ENCODE assay signal across 8 cellular contexts in the genomic region with DNA sequence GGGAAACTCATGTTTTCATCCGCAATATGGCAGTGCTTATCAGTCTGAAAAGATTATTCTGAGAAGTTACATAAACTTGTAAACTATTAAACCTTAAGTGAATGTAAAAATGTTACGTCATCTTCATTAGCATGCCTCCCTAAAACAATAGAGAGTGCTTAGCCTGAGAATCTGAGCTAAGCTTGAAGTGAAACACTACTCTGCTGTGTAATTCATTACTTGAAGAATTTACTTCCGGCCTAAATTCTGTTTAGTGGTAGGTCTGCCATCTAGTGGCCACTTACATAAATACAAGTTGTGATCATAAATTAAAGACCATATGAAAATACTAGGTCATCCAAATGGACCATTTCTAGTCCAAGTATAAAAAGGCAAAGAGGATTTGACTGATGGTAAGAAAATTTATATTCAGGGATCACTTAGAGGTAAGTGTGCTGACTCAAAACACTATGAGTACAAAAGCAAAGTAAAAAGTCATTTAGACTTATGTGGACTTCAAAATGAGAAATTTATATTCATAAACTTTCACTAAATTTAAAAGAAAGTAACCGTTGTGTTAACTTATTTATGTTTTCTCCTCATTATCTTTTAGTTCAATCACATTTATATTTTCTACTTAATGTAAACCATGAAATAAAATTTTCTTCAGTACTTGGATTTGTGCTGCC.
DNase-seq lines count a peak whose midpoint lies in the region; ATAC-seq, FAIRE-seq and TF ChIP-seq lines count a peak whose summit lies in the region.

No MANE protein-coding gene starts in this region.

- ATAC-seq in DND-41 (ENCODE audit: insufficient read depth, low read depth) (peak; percentile 76), HG03135 (IDR thresholded peaks at IDR 0.05; ENCODE audit: unreplicated experiment) (peak; percentile 92), GM12878 (peak; percentile 89)

- WGBS in GM12878 (ENCODE audit: insufficient coverage, insufficient replicate concordance, low lambda C conversion rate, missing lambda C conversion rate), result 27% methylated on average over 4 of the region's 4 CpGs
- 45 to 49% (median 47%) methylated on average over 4 of the region's 4 CpGs for WGBS in spleen, 5 donors

- no peaks in the 10 kb centered on the region for H3K36me3 ChIP-seq in DND-41 (ENCODE audit: insufficient read depth, low read length)
- no peaks in the 10 kb centered on the region for H3K36me3 ChIP-seq in GM12878 (ENCODE audit: control insufficient read depth in 2 of 2, insufficient read depth in 2 of 2, low read length in 1 of 2)
- no peaks in the 10 kb centered on the region for H3K36me3 ChIP-seq in spleen

- no peak for TF ChIP-seq EP300 in GM12878 (IDR thresholded peaks at IDR 0.05; ENCODE audit: borderline replicate concordance in 1 of 2, control insufficient read depth in 1 of 2, low read depth in 2 of 2, low read length in 2 of 2)

- H3K27me3 ChIP-seq in DND-41 (ENCODE audit: insufficient read depth, low read length, poor library complexity), result no peaks in the 10 kb centered on the region
- no peaks in the 10 kb centered on the region for H3K27me3 ChIP-seq in GM12878 (replicated peaks in 1 of 2; ENCODE audit: control insufficient read depth in 2 of 2, insufficient read depth in 2 of 2, low read length in 1 of 2)
- H3K27me3 ChIP-seq in spleen (replicated peaks in 1 of 7), result no peaks in the 10 kb centered on the region

- H4K20me1 ChIP-seq in DND-41 (ENCODE audit: insufficient read depth, low read length) (no peaks in the 10 kb centered on the region), GM12878 (ENCODE audit: control insufficient read depth, insufficient read depth) (no peaks in the 10 kb centered on the region)

- SMC1A ChIA-PET in GM12878 (lab: Charles Lee; ENCODE audit: uncharacterized antibody, unreplicated experiment), result interaction anchor here (1.2 to 1.7 kb wide), 2 partner anchors 12 to 684 kb away, joined by 3 to 5 read pairs; no protein-coding TSS in a partner anchor

- TF ChIP-seq RAD21 in GM12878 (IDR thresholded peaks at IDR 0.05; ENCODE audit: insufficient read depth, low read depth, low read length), result peak; percentile 83

- no peak overlapping the region for H3K9ac ChIP-seq in DND-41 (ENCODE audit: low read depth, low read length)
- H3K9ac ChIP-seq in GM12878 (ENCODE audit: control insufficient read depth, insufficient read depth, low read length), result no peak overlapping the region

- POLR2A ChIA-PET in GM12878 (lab: Charles Lee), result interaction anchor here (0.5 kb wide), 1 partner anchor 704 kb away, joined by 4 read pairs; no protein-coding TSS in a partner anchor

- TF ChIP-seq POLR2A in GM12878 (IDR thresholded peaks at IDR 0.05; ENCODE audit: low read depth, low read length) (no peak), spleen (IDR thresholded peaks at IDR 0.05) (no peak)

- H3K4me1 ChIP-seq in DND-41 (ENCODE audit: insufficient read depth, low read length) (peaks cover 3% of the 10 kb centered on the region; the same call in 1 of the 2 replicates), GM12878 (ENCODE audit: control insufficient read depth, insufficient read depth, low read length) (no peaks in the 10 kb centered on the region), spleen (peaks cover 0 to 7% (median 2%) of the 10 kb centered on the region in 6 donors)

- H3K9me3 ChIP-seq in DND-41 (ENCODE audit: insufficient read depth, low read length, severe bottlenecking), result no peaks in the 10 kb centered on the region
- H3K9me3 ChIP-seq in GM12878 (replicated peaks; ENCODE audit: control insufficient read depth, insufficient read depth, low read length), result no peaks in the 10 kb centered on the region
- no peaks in the 10 kb centered on the region for H3K9me3 ChIP-seq in spleen

- H3K79me2 ChIP-seq in DND-41 (ENCODE audit: insufficient read depth, low read length) (no peaks in the 10 kb centered on the region), GM12878 (ENCODE audit: control insufficient read depth, insufficient read depth, low read length) (no peaks in the 10 kb centered on the region)

- H3K4me3 ChIP-seq in DND-41 (ENCODE audit: low read depth in 1 of 2, low read length in 2 of 2) (no peak overlapping the region), GM12878 (no peak overlapping the region), spleen (no peak overlapping the region)

- in situ Hi-C loops in GM12878 (cut with MboI), result no loop called here

- H2AFZ ChIP-seq in DND-41 (ENCODE audit: low read depth, low read length) (peak overlapping the region; percentile 88), GM12878 (ENCODE audit: control insufficient read depth, low read depth, low read length) (peak overlapping the region; percentile 64)

- TF ChIP-seq CTCF in DND-41 (IDR thresholded peaks at IDR 0.05; ENCODE audit: borderline replicate concordance, extremely low read depth, low read length, poor library complexity, severe bottlenecking) (peak; percentile 69), GM12878 (IDR thresholded peaks at IDR 0.05 in 2 of 3, conservative IDR thresholded peaks at IDR 0.05 in 1 of 3; ENCODE audit: control insufficient read depth in 2 of 3, extremely low read depth in 1 of 3, insufficient read depth in 1 of 3, low read depth in 3 of 3, low read length in 3 of 3) (peak; percentile 49 to 67 (median 57)), spleen (IDR thresholded peaks at IDR 0.05 in 8 of 11, conservative IDR thresholded peaks at IDR 0.05 in 3 of 11) (peak in 9 of 11 experiments; percentile 32 to 63 (median 59))

- intact Hi-C loops in GM12878 (cut with micrococcal nuclease; ENCODE audit: unreplicated experiment), result loop anchor here (2.0 to 10.0 kb wide), 3 partner anchors 626 to 1446 kb away; no protein-coding TSS in a partner anchor
- intact Hi-C loops in spleen (cut with DNase I; ENCODE audit: low total_unique reads), result no loop called here

- FAIRE-seq in GM12878 (lab: Jason Lieb, UNC), result peak; percentile 84

- RAD21 ChIA-PET in GM12878 (lab: Charles Lee; ENCODE audit: unreplicated experiment), result interaction anchor here (1.1 to 1.4 kb wide), 4 partner anchors 629 to 1449 kb away, joined by 3 to 4 read pairs (median 3); no protein-coding TSS in a partner anchor

- H3K4me2 ChIP-seq in DND-41 (ENCODE audit: insufficient read depth, low read length) (peak overlapping the region; percentile 2; the same call in 1 of the 2 replicates), GM12878 (ENCODE audit: control insufficient read depth, insufficient read depth) (no peak overlapping the region; the same call in 1 of the 2 replicates)

- no TSS peak for BruUV-seq in GM12878 (replicated peaks; lab: Mats Ljungman, UMichigan)

- H3K27ac ChIP-seq in DND-41 (ENCODE audit: low read length), result no peak overlapping the region
- no peak overlapping the region for H3K27ac ChIP-seq in GM12878 (ENCODE audit: control insufficient read depth, insufficient read depth)
- no peak overlapping the region for H3K27ac ChIP-seq in spleen

- DNase-seq in DND-41, result peak; percentile 16
- peak; percentile 5 for DNase-seq in GM19240 (ENCODE audit: insufficient read length, low spot score)
- DNase-seq in NCI-H345 (lab: John Stamatoyannopoulos, UW), result peak; percentile 31
- peak; percentile 20 for DNase-seq in GM12878 (ENCODE audit: low read depth, low spot score)
- DNase-seq in iPS DF 19.7 (ENCODE audit: low read depth, low spot score), result peak; percentile 30
- DNase-seq in spleen, result no peak
- no peak for DNase-seq in NCI-H526 treated with DMSO at 0.1 percent for 48 hours (lab: John Stamatoyannopoulos, UW)

- CTCF ChIA-PET in GM12878 (lab: Yijun Ruan, JAX), result interaction anchor here (1.1 to 2.8 kb wide), 11 partner anchors 13 to 1449 kb away, joined by 3 to 15 read pairs (median 4); no protein-coding TSS in a partner anchor

TF ChIP-seq in GM12878, 131 proteins besides CTCF, POLR2A, EP300 and RAD21 (continues in another document):
- TF ChIP-seq MYC (IDR thresholded peaks at IDR 0.05; ENCODE audit: insufficient read depth, insufficient read length, insufficient replicate concordance, low read length, severe bottlenecking), result no peak
- no peak for TF ChIP-seq RCOR1 (conservative IDR thresholded peaks at IDR 0.05; ENCODE audit: low read depth, low read length)
- TF ChIP-seq, protein P1, sequence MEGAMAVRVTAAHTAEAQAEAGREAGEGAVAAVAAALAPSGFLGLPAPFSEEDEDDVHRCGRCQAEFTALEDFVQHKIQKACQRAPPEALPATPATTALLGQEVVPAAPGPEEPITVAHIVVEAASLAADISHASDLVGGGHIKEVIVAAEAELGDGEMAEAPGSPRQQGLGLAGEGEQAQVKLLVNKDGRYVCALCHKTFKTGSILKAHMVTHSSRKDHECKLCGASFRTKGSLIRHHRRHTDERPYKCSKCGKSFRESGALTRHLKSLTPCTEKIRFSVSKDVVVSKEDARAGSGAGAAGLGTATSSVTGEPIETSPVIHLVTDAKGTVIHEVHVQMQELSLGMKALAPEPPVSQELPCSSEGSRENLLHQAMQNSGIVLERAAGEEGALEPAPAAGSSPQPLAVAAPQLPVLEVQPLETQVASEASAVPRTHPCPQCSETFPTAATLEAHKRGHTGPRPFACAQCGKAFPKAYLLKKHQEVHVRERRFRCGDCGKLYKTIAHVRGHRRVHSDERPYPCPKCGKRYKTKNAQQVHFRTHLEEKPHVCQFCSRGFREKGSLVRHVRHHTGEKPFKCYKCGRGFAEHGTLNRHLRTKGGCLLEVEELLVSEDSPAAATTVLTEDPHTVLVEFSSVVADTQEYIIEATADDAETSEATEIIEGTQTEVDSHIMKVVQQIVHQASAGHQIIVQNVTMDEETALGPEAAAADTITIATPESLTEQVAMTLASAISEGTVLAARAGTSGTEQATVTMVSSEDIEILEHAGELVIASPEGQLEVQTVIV (IDR thresholded peaks at IDR 0.05; ENCODE audit: borderline replicate concordance, partially characterized antibody), result no peak
- TF ChIP-seq SMC3 (IDR thresholded peaks at IDR 0.05; ENCODE audit: borderline replicate concordance, low read length), result peak; percentile 77; the same call in 1 of the 2 replicates

Comparison
In these comparisons a context has a peak if more than half of its experiments do, and no peak if none do; other contexts are left out.
1. DNase-seq: peak in DND-41 (single experiment), GM19240 (single experiment), NCI-H345 (single experiment), GM12878 (single experiment) and iPS DF 19.7 (single experiment); none in spleen (single experiment) and NCI-H526 treated with DMSO at 0.1 percent for 48 hours (single experiment).
2. Peak in every context shown above with its lines, with median percentiles within 50 percentile points of each other: ATAC-seq and CTCF ChIP-seq.